Comparison of ENCODE assay signal across 15 cellular contexts in the genomic region with DNA sequence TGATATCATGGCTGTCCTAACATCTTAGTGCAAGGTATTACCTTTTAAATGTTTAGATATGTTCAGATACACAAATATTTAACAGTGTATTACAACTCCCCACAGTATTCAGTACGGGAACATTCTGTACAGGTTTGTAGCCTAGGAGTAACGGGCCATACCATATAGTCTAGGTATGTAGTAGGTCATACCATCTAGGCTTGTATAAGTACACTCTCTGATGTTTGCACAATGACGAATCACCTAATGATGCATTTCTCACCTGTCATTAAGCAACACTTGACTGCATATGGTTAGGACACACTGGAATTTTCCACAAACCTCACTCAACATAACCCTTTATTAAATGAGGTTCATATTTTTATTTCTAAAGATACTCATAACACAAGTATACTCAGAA.
DNase-seq lines count a peak whose midpoint lies in the region; ATAC-seq and TF ChIP-seq lines count a peak whose summit lies in the region.
"Had no signal": no experiment of that assay in that cellular context is flagged by ENCODE, and none has a peak within 500 bp of the region (broad histone marks: within the 10 kb centered on the region; RNA-seq: fewer than 3 reads in every experiment).

No MANE protein-coding gene starts in this region.

- H3K27me3 ChIP-seq in mammary epithelial cell (ENCODE audit: insufficient read depth, low read length), result no peaks in the 10 kb centered on the region

- intact Hi-C loops in mammary epithelial cell (cut with micrococcal nuclease), result no loop called here
- intact Hi-C loops in left colon (cut with DNase I, micrococcal nuclease), result no loop called here
- intact Hi-C loops in lower leg skin (cut with DNase I; ENCODE audit: low total_unique reads), result no loop called here
- intact Hi-C loops in activated CD4-positive, alpha-beta T cell treated with anti-CD3 and anti-CD28 coated beads, Interleukin-2, amount 10 ng/mL, durations not matched to agents 24 days and 14 days (cut with micrococcal nuclease), result no loop called here

- BruUV-seq in mammary epithelial cell (replicated peaks; lab: Mats Ljungman, UMichigan), result no TSS peak

- H3K36me3 Mint-ChIP-seq in activated CD4-positive, alpha-beta T cell treated with anti-CD3 and anti-CD28 coated beads, Interleukin-2, amount 10 ng/mL, durations not matched to agents 24 days and 14 days (ENCODE audit: low read depth), result peaks cover 61% of the 10 kb centered on the region

- H3K27ac ChIP-seq in mammary epithelial cell (ENCODE audit: insufficient read depth, low read depth, low read length), result peak overlapping the region; percentile 68

- in situ Hi-C loops in mammary epithelial cell (cut with MboI; ENCODE audit: low sequenced_read_pairs in 2 of 2), result no loop called here

- no peak for TF ChIP-seq EP300 in Ishikawa (IDR thresholded peaks at IDR 0.05; ENCODE audit: borderline replicate concordance)

- CTCF ChIA-PET in mammary epithelial cell (lab: Charles Lee; ENCODE audit: low non-redundant PET), result no interaction called here

- H3K9me3 Mint-ChIP-seq in activated CD4-positive, alpha-beta T cell treated with anti-CD3 and anti-CD28 coated beads, Interleukin-2, amount 10 ng/mL, durations not matched to agents 24 days and 14 days, result no peaks in the 10 kb centered on the region
- H3K9me3 Mint-ChIP-seq: stimulated activated naive CD8-positive, alpha-beta T cell treated with anti-CD3 and anti-CD28 coated beads, Interleukin-15, Interleukin-2, amounts not matched to agents 100 ng/mL and 50 ng/mL, for 24 hours had no signal

- no peak overlapping the region for H3K4me3 ChIP-seq in mammary epithelial cell (replicated peaks in 1 of 3; ENCODE audit: insufficient read depth in 1 of 3, low read depth in 2 of 3, low read length in 3 of 3)
- H3K4me3 ChIP-seq in lower leg skin (ENCODE audit: low read depth, poor library complexity, severe bottlenecking), result no peak overlapping the region

- peaks cover 7% of the 10 kb centered on the region for H3K79me2 ChIP-seq in mammary epithelial cell (ENCODE audit: insufficient read depth, low read length)

- H3K4me1 Mint-ChIP-seq in activated CD4-positive, alpha-beta T cell treated with anti-CD3 and anti-CD28 coated beads, Interleukin-2, amount 10 ng/mL, durations not matched to agents 24 days and 14 days, result peaks cover 2% of the 10 kb centered on the region
- H3K4me1 Mint-ChIP-seq: B cell had no signal

- no peak for TF ChIP-seq RAD21 in Ishikawa (IDR thresholded peaks at IDR 0.05; ENCODE audit: low read depth)

- peaks cover 12% of the 10 kb centered on the region for H3K4me1 ChIP-seq in mammary epithelial cell (ENCODE audit: insufficient read depth, low read length)

- peaks cover 8% of the 10 kb centered on the region for H3K36me3 ChIP-seq in mammary epithelial cell (ENCODE audit: insufficient read depth, low read length)

- no peak for TF ChIP-seq CTCF in mammary epithelial cell (conservative IDR thresholded peaks at IDR 0.05 in 1 of 2, IDR thresholded peaks at IDR 0.05 in 1 of 2; ENCODE audit: extremely low read depth in 1 of 2, insufficient read depth in 1 of 2, low read depth in 1 of 2, low read length in 2 of 2)
- no peak for TF ChIP-seq CTCF in lower leg skin (IDR thresholded peaks at IDR 0.05)

- no peak overlapping the region for H3K27ac Mint-ChIP-seq in activated CD4-positive, alpha-beta T cell treated with anti-CD3 and anti-CD28 coated beads, Interleukin-2, amount 10 ng/mL, durations not matched to agents 24 days and 14 days
- H3K27ac Mint-ChIP-seq: B cell; stimulated activated naive CD8-positive, alpha-beta T cell treated with anti-CD3 and anti-CD28 coated beads, Interleukin-15, Interleukin-2, amounts not matched to agents 100 ng/mL and 50 ng/mL, for 24 hours had no signal

- TF ChIP-seq POLR2A in lower leg skin (IDR thresholded peaks at IDR 0.05), result no peak

- H3K9me3 ChIP-seq in mammary epithelial cell (replicated peaks; ENCODE audit: insufficient read depth, low read length), result no peaks in the 10 kb centered on the region

- peak overlapping the region; percentile 36 for H3K4me2 ChIP-seq in mammary epithelial cell (ENCODE audit: insufficient read depth, low read depth, low read length)

- peak; percentile 94 for DNase-seq in DMS53 (lab: John Stamatoyannopoulos, UW)
- peak; percentile 77 for DNase-seq in mammary epithelial cell
- DNase-seq in left colon, result no peak
- no peak for DNase-seq in NCI-H446 treated with DMSO at 0.1 percent for 48 hours (lab: John Stamatoyannopoulos, UW)
- no peak for DNase-seq in lower leg skin (ENCODE audit: low spot score in 2 of 2)
- no peak for DNase-seq in activated CD4-positive, alpha-beta T cell treated with anti-CD3 and anti-CD28 coated beads, Interleukin-2, amount 10 ng/mL, durations not matched to agents 24 days and 14 days
- DNase-seq in activated CD8-positive, alpha-beta memory T cell treated with anti-CD3 and anti-CD28 coated beads for 24 hours, result no peak
- DNase-seq: activated effector memory CD4-positive, alpha-beta T cell treated with Interleukin-2 at 50 U/mL for 16 hours; anterior cingulate cortex; DMS153; NCI-H1092 treated with DMSO at 0.1 percent for 48 hours; NCI-H2227 treated with DMSO at 0.1 percent for 48 hours had no signal

- dilution Hi-C loops in mammary epithelial cell (cut with HindIII; ENCODE audit: low sequenced_read_pairs), result no loop called here

- ATAC-seq in left colon, result peak; percentile 64

- WGBS in mammary epithelial cell (ENCODE audit: low coverage, missing lambda C conversion rate), result 30% methylated on average over 3 of the region's 3 CpGs
- WGBS in lower leg skin, 2 donors, result 84 to 87% methylated on average over 3 of the region's 3 CpGs

- H3K9ac ChIP-seq in mammary epithelial cell (ENCODE audit: insufficient read depth, low read length), result no peak overlapping the region

- no peaks in the 10 kb centered on the region for H3K27me3 Mint-ChIP-seq in activated CD4-positive, alpha-beta T cell treated with anti-CD3 and anti-CD28 coated beads, Interleukin-2, amount 10 ng/mL, durations not matched to agents 24 days and 14 days
- H3K27me3 Mint-ChIP-seq: B cell; stimulated activated naive CD8-positive, alpha-beta T cell treated with anti-CD3 and anti-CD28 coated beads, Interleukin-15, Interleukin-2, amounts not matched to agents 100 ng/mL and 50 ng/mL, for 24 hours had no signal

- no peak overlapping the region for H2AFZ ChIP-seq in mammary epithelial cell (ENCODE audit: low read depth, low read length)

- H3K4me3 Mint-ChIP-seq in activated CD4-positive, alpha-beta T cell treated with anti-CD3 and anti-CD28 coated beads, Interleukin-2, amount 10 ng/mL, durations not matched to agents 24 days and 14 days, result no peak overlapping the region
- H3K4me3 Mint-ChIP-seq: B cell; stimulated activated naive CD8-positive, alpha-beta T cell treated with anti-CD3 and anti-CD28 coated beads, Interleukin-15, Interleukin-2, amounts not matched to agents 100 ng/mL and 50 ng/mL, for 24 hours had no signal

- H4K20me1 ChIP-seq in mammary epithelial cell (ENCODE audit: insufficient read depth, low read length), result no peaks in the 10 kb centered on the region

TF ChIP-seq in Ishikawa, 13 proteins besides CTCF, POLR2A, EP300 and RAD21:
- peak; percentile 57; the same call in 1 of the 2 replicates for TF ChIP-seq CEBPB (IDR thresholded peaks at IDR 0.05)
- no peak for TF ChIP-seq FOXM1 (IDR thresholded peaks at IDR 0.05; ENCODE audit: borderline replicate concordance, low read depth)
- TF ChIP-seq NFIC (IDR thresholded peaks at IDR 0.05), result no peak

Comparison
In these comparisons a context has a peak if more than half of its experiments do, and no peak if none do; other contexts are left out.
1. DNase-seq: peak in DMS53 (single experiment) and mammary epithelial cell (single experiment); none in left colon (0 of 2), NCI-H446 treated with DMSO at 0.1 percent for 48 hours (single experiment), lower leg skin (0 of 2), activated CD4-positive, alpha-beta T cell treated with anti-CD3 and anti-CD28 coated beads, Interleukin-2, amount 10 ng/mL, durations not matched to agents 24 days and 14 days (single experiment) and activated CD8-positive, alpha-beta memory T cell treated with anti-CD3 and anti-CD28 coated beads for 24 hours (single experiment).